ENCODE assay signal across 12 cellular contexts in genomic region chr12:26188132-26188531, GRCh38. TPM values are rescaled to one million over a fixed set of nuclear protein-coding genes. Genes with fewer than 3 reads are reported as not detected.
DNase-seq lines count a peak whose midpoint lies in the region; ATAC-seq, FAIRE-seq and TF ChIP-seq lines count a peak whose summit lies in the region.
"Had no signal": no experiment of that assay in that cellular context is flagged by ENCODE, and none has a peak within 500 bp of the region (broad histone marks: within the 10 kb centered on the region; RNA-seq: fewer than 3 reads in every experiment).

No MANE protein-coding gene starts in this region.

- no peak overlapping the region for H3K9ac ChIP-seq in K562 (ENCODE audit: insufficient read depth in 1 of 2, low read depth in 2 of 2, low read length in 2 of 2)

- WGBS in K562 (ENCODE audit: insufficient coverage, low coverage, missing lambda C conversion rate): 0% methylated on average over 1 of the region's 1 CpG

- no peak overlapping the region for H3K4me3 Mint-ChIP-seq in T-cell

- no peak for FAIRE-seq in K562 (lab: Jason Lieb, UNC)

- no peak for TF ChIP-seq CTCF in BJ (IDR thresholded peaks at IDR 0.05; ENCODE audit: insufficient read depth, low read depth, low read length)
- no peak for TF ChIP-seq CTCF in K562 (IDR thresholded peaks at IDR 0.05 in 2 of 3, conservative IDR thresholded peaks at IDR 0.05 in 1 of 3; ENCODE audit: insufficient read depth in 2 of 3, low read depth in 1 of 3, low read length in 3 of 3)
- TF ChIP-seq CTCF in osteoblast (IDR thresholded peaks at IDR 0.05; ENCODE audit: extremely low read depth, low read depth, low read length): no peak

- POLR2A ChIA-PET in BJ (lab: Charles Lee): no interaction called here
- POLR2A ChIA-PET in K562 (lab: Yijun Ruan, JAX): interaction anchor here (0.6 kb wide), 1 partner anchor 1269 kb away, joined by 3 read pairs; no protein-coding TSS in a partner anchor
- POLR2A ChIA-PET in T-cell (lab: Charles Lee): no interaction called here

- no peak for TF ChIP-seq POLR2A in K562 (conservative IDR thresholded peaks at IDR 0.05)

- no peak overlapping the region for H2AFZ ChIP-seq in K562 (ENCODE audit: low read depth, low read length)
- H2AFZ ChIP-seq in osteoblast (ENCODE audit: low read length): peak overlapping the region; percentile 25

- no TSS peak for BruUV-seq in K562 (replicated peaks; lab: Mats Ljungman, UMichigan)

- H3K36me3 Mint-ChIP-seq in T-cell: no peaks in the 10 kb centered on the region

- H3K27me3 Mint-ChIP-seq in T-cell: peaks cover 23 to 28% of the 10 kb centered on the region in 2 donors

- no peak overlapping the region for H3K4me3 ChIP-seq in BJ (ENCODE audit: low read depth, low read length)
- H3K4me3 ChIP-seq in K562: no peak overlapping the region
- H3K4me3 ChIP-seq in osteoblast (ENCODE audit: insufficient read depth, low read length): no peak overlapping the region
- H3K4me3 ChIP-seq: adrenal gland, ovary had no signal

- no peak overlapping the region for H3K4me2 ChIP-seq in K562 (ENCODE audit: insufficient read depth, low read length)
- no peak overlapping the region for H3K4me2 ChIP-seq in osteoblast (ENCODE audit: insufficient read depth, low read length)

- no peaks in the 10 kb centered on the region for H3K4me1 Mint-ChIP-seq in T-cell

- in situ Hi-C loops in K562 (cut with MboI): no loop called here

- TF ChIP-seq EP300 in K562 (IDR thresholded peaks at IDR 0.05; ENCODE audit: low read length): no peak

- no peaks in the 10 kb centered on the region for H3K9me1 ChIP-seq in K562 (ENCODE audit: control insufficient read depth, insufficient read depth, low read length)

- DNase-seq in BJ (ENCODE audit: low read depth): peak; percentile 71
- DNase-seq in HS-5 (ENCODE audit: low read depth): peak; percentile 64
- no peak for DNase-seq in K562 (ENCODE audit: extremely low read depth in 1 of 4, low spot score in 3 of 4)
- DNase-seq in osteoblast (ENCODE audit: insufficient read length, low spot score, missing footprints): no peak
- no peak for DNase-seq in T-cell
- DNase-seq in activated gamma-delta T cell treated with Interleukin-2 at 50 U/mL for 16 hours: no peak
- no peak for DNase-seq in stimulated activated CD4-positive, alpha-beta T cell treated with anti-CD3 and anti-CD28 coated beads, Interleukin-1b, Interleukin-23, amount 100 ng/mL, for 48 hours
- DNase-seq: adrenal gland; ovary; Right ventricle myocardium superior; stimulated activated CD4-positive, alpha-beta T cell treated with anti-CD3 and anti-CD28 coated beads, Interleukin-4, amount 100 ng/mL, for 24 hours had no signal

- ATAC-seq in K562 (no peak), T-cell (replicated peaks in 1 of 4) (no peak), GM18870 (IDR thresholded peaks at IDR 0.05; ENCODE audit: unreplicated experiment) (no peak)

- H3K9me3 ChIP-seq in K562 (replicated peaks; ENCODE audit: control insufficient read depth, insufficient read depth, low read depth, low read length): no peaks in the 10 kb centered on the region
- no peaks in the 10 kb centered on the region for H3K9me3 ChIP-seq in osteoblast (ENCODE audit: low read depth, low read length)
- H3K9me3 ChIP-seq: adrenal gland, ovary had no signal

- H3K27ac ChIP-seq in K562 (ENCODE audit: extremely low read depth, low read depth, low read length): no peak overlapping the region
- no peak overlapping the region for H3K27ac ChIP-seq in osteoblast (ENCODE audit: low read depth, low read length)
- H3K27ac ChIP-seq: adrenal gland, ovary had no signal

- H3K36me3 ChIP-seq in BJ (ENCODE audit: control insufficient read depth, insufficient read depth, low read length) (no peaks in the 10 kb centered on the region), K562 (ENCODE audit: control insufficient read depth, insufficient read depth, low read length) (no peaks in the 10 kb centered on the region), osteoblast (ENCODE audit: insufficient read depth, low read length) (no peaks in the 10 kb centered on the region)
- H3K36me3 ChIP-seq: adrenal gland, ovary had no signal

- no peak overlapping the region for H3K27ac Mint-ChIP-seq in T-cell

- H3K27me3 ChIP-seq in BJ (ENCODE audit: control insufficient read depth, insufficient read depth, low read length): 0 out of 2 replicates have a peak, but pooled peaks cover 1% of the 10 kb centered on the region
- peaks cover 0 to 6% of the 10 kb centered on the region in 2 experiments; a peak in 2 of 5 replicates for H3K27me3 ChIP-seq in K562 (ENCODE audit: control insufficient read depth in 2 of 2, insufficient read depth in 2 of 2, low read length in 2 of 2)
- no peaks in the 10 kb centered on the region for H3K27me3 ChIP-seq in osteoblast (ENCODE audit: insufficient read depth, low read length)
- H3K27me3 ChIP-seq: adrenal gland, ovary had no signal

- intact Hi-C loops in K562 (cut with micrococcal nuclease): no loop called here

- TF ChIP-seq RAD21 in K562 (CRISPR knock-in tag; conservative IDR thresholded peaks at IDR 0.05 in 1 of 2, IDR thresholded peaks at IDR 0.05 in 1 of 2): no peak

- H3K4me1 ChIP-seq in K562 (replicated peaks in 1 of 2; ENCODE audit: control insufficient read depth in 2 of 2, insufficient read depth in 2 of 2, low read length in 2 of 2) (no peaks in the 10 kb centered on the region), osteoblast (ENCODE audit: insufficient read depth, low read length) (peaks cover 13% of the 10 kb centered on the region)
- H3K4me1 ChIP-seq: adrenal gland had no signal

- H4K20me1 ChIP-seq in K562 (replicated peaks; ENCODE audit: control insufficient read depth, insufficient read depth, low read length): no peaks in the 10 kb centered on the region
- no peaks in the 10 kb centered on the region for H4K20me1 ChIP-seq in osteoblast (ENCODE audit: insufficient read depth, low read length)

- CTCF ChIA-PET in BJ (lab: Yijun Ruan, JAX): interaction anchor here (0.6 to 1.0 kb wide), 2 partner anchors 34 to 37 kb away, joined by 3 read pairs; no protein-coding TSS in a partner anchor
- CTCF ChIA-PET in K562 (lab: Yijun Ruan, JAX; ENCODE audit: low intra/inter-chr PET ratio): no interaction called here
- CTCF ChIA-PET in T-cell (lab: Charles Lee): no interaction called here

- no peaks in the 10 kb centered on the region for H3K79me2 ChIP-seq in K562 (ENCODE audit: control insufficient read depth, insufficient read depth, low read length)
- H3K79me2 ChIP-seq in osteoblast (ENCODE audit: insufficient read depth, low read length): no peaks in the 10 kb centered on the region

- no peaks in the 10 kb centered on the region for H3K9me3 Mint-ChIP-seq in T-cell

TF ChIP-seq in K562, 482 proteins besides CTCF, POLR2A, EP300 and RAD21 (continues in another document):
- peak; percentile 47 for TF ChIP-seq MAFF (IDR thresholded peaks at IDR 0.05; ENCODE audit: low read length)
- TF ChIP-seq BACH1 (tag; IDR thresholded peaks at IDR 0.05): peak; percentile 44; the same call in 1 of the 2 replicates
- TF ChIP-seq SRF (CRISPR knock-in tag; IDR thresholded peaks at IDR 0.05): no peak
- TF ChIP-seq ZNF316 (IDR thresholded peaks at IDR 0.05): peak; percentile 79
- TF ChIP-seq NFE2 (IDR thresholded peaks at IDR 0.05; ENCODE audit: low read depth): peak; percentile 74
- peak; percentile 61 for TF ChIP-seq C11orf30 (IDR thresholded peaks at IDR 0.05; ENCODE audit: low read depth)
- TF ChIP-seq NFE2L1 (tag; IDR thresholded peaks at IDR 0.05; ENCODE audit: borderline replicate concordance, low read depth): peak; percentile 80
- peak; percentile 51; the same call in 1 of the 2 replicates for TF ChIP-seq MAFK (IDR thresholded peaks at IDR 0.05; ENCODE audit: low read length)
- TF ChIP-seq MAFG (tag; conservative IDR thresholded peaks at IDR 0.05): peak; percentile 91
- TF ChIP-seq ZNF444 (CRISPR knock-in tag; IDR thresholded peaks at IDR 0.05): no peak

RNA-seq across cellular contexts. Expression of gene SSPN, which starts 7.2 kb away (rescaled TPM):
- polyA plus RNA-seq in BJ (2011; rRNA removed) (29.8 and 37.6 TPM in 2 replicates), K562 (2011; rRNA removed) (not detected in 2 replicates), K562 (2014; fragmentation: Illumina TruSeq; extraction: Trizol) (not detected in 2 replicates), K562 (2014; fragmentation: Nextera tagmentation; extraction: Ambion mirVana) (not detected), K562 (2014; rRNA removed) (not detected in 2 replicates)
- 51.8 and 70.6 TPM in 2 replicates for polyA minus RNA-seq in BJ (2011; rRNA and poly(A)+ RNA removed)
- not detected in 2 replicates for total RNA-seq in K562 (2011; cell fraction: chromatin; rRNA removed; ENCODE audit: low replicate concordance)
- total RNA-seq in K562 (2011; cell fraction: nucleolus; rRNA removed): not detected in 2 replicates
- not detected in 2 replicates for total RNA-seq in K562 (2011; cell fraction: nucleoplasm; rRNA removed)
- total RNA-seq in K562 (2014; rRNA removed) (not detected in 2 replicates), K562 (2014; rRNA removed; fragmentation: Illumina TruSeq; extraction: Trizol) (not detected in 2 replicates), K562 (2015; rRNA removed; fragmentation: Illumina TruSeq; extraction: Trizol) (not detected in 2 replicates), K562 (2021) (0.40 TPM in 1 of 2 replicates, not detected in the other), osteoblast (9.8 and 18.9 TPM in 2 replicates), T-cell (under 1 TPM; 0.06 to 0.33 (median 0.15) TPM)
- not detected in 2 replicates for polyA plus RNA-seq in K562 (2011; cell fraction: cytosol; rRNA removed)
- polyA plus RNA-seq in K562 (2011; cell fraction: nucleus; rRNA removed): not detected in 2 replicates
- not detected in 2 replicates for polyA plus RNA-seq in K562 (2012)
- polyA minus RNA-seq in K562 (2011; rRNA and poly(A)+ RNA removed): not detected in 2 replicates
- polyA minus RNA-seq in K562 (2011; cell fraction: cytosol; rRNA and poly(A)+ RNA removed): not detected in 2 replicates
- polyA minus RNA-seq in K562 (2011; cell fraction: nucleus; rRNA and poly(A)+ RNA removed): not detected in 2 replicates

Comparison
In these comparisons a context has a peak if more than half of its experiments do, and no peak if none do; other contexts are left out.
1. DNase-seq: peak in BJ (single experiment) and HS-5 (single experiment); none in K562 (0 of 4), osteoblast (single experiment), T-cell (0 of 34), activated gamma-delta T cell treated with Interleukin-2 at 50 U/mL for 16 hours (single experiment) and stimulated activated CD4-positive, alpha-beta T cell treated with anti-CD3 and anti-CD28 coated beads, Interleukin-1b, Interleukin-23, amount 100 ng/mL, for 48 hours (single experiment).